9 cellular contexts compared by ENCODE assay signal in the genomic region with DNA sequence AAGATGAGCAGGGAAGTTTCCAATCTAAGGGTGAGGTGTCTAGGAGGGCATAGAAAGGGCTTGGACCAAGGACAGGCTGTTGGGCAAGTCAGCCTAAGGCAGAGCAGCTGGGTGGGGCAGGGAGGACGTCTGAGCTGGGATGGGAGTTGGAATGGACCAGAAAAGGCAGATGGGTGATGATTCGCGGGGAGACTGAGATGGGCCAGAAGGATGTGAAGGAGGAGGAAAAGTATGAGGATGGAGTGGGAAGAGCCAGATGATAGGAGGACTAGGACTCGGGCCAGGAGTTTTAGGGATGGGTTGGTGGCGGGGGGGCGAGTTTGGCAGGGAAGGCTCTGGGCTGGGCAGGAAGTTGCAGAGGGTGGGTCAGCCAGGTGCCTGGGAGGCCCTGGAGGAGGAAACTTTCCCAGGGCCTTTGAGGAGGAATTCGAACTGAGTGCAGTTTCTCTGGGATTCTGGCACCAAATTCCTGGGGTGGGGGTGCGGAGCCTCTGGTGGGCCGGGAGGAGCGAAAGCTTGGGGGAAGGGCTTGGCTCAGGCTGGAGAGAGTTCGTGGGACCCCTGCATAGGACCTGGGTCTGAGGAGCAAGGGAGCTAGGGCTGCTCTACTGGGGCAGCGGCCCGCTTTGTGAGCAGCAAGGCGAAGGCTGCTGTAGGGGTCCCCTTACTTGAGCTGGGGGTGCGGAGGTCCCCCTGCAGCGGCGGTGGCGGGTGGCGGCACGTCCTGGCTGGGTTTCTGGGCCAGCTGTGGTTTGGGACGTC. TPM values are rescaled to one million over a fixed set of nuclear protein-coding genes. Genes with fewer than 3 reads are reported as not detected.
DNase-seq lines count a peak whose midpoint lies in the region; ATAC-seq lines count a peak whose summit lies in the region.
"Had no signal": no experiment of that assay in that cellular context is flagged by ENCODE, and none has a peak within 500 bp of the region (broad histone marks: within the 10 kb centered on the region; RNA-seq: fewer than 3 reads in every experiment).

No MANE protein-coding gene starts in this region.

- H3K9ac ChIP-seq in rectal smooth muscle tissue (ENCODE audit: low read length) = no peak overlapping the region

- H3K4me3 Mint-ChIP-seq in activated naive CD8-positive, alpha-beta T cell treated with anti-CD3 and anti-CD28 coated beads for 36 hours = peak overlapping the region; percentile 67

- H3K27me3 ChIP-seq in rectal smooth muscle tissue (ENCODE audit: control insufficient read depth, insufficient read depth, low read length) = peaks cover 4% of the 10 kb centered on the region

- peak; percentile 96 for DNase-seq in ELF-1 (ENCODE audit: low read depth, low spot score)
- DNase-seq in activated naive CD8-positive, alpha-beta T cell treated with anti-CD3 and anti-CD28 coated beads for 36 hours = no peak
- peak; percentile 69 for DNase-seq in hepatic stellate cell (ENCODE audit: low spot score)
- no peak for DNase-seq in DMS53 (lab: John Stamatoyannopoulos, UW)
- DNase-seq in cerebellar cortex (ENCODE audit: low spot score) = no peak
- no peak for DNase-seq in H4 (ENCODE audit: low spot score)

- H3K36me3 Mint-ChIP-seq in activated naive CD8-positive, alpha-beta T cell treated with anti-CD3 and anti-CD28 coated beads for 36 hours = peaks cover 26% of the 10 kb centered on the region

- no peaks in the 10 kb centered on the region for H3K4me1 ChIP-seq in rectal smooth muscle tissue (ENCODE audit: control insufficient read depth, insufficient read depth, low read length)

- peaks cover 5% of the 10 kb centered on the region for H3K36me3 ChIP-seq in rectal smooth muscle tissue (ENCODE audit: control insufficient read depth, insufficient read depth, low read length)

- no peak overlapping the region for H3K27ac Mint-ChIP-seq in activated naive CD8-positive, alpha-beta T cell treated with anti-CD3 and anti-CD28 coated beads for 36 hours

- no peaks in the 10 kb centered on the region for H3K9me3 Mint-ChIP-seq in activated naive CD8-positive, alpha-beta T cell treated with anti-CD3 and anti-CD28 coated beads for 36 hours

- peaks cover 10% of the 10 kb centered on the region for H3K27me3 Mint-ChIP-seq in activated naive CD8-positive, alpha-beta T cell treated with anti-CD3 and anti-CD28 coated beads for 36 hours

- peaks cover 7% of the 10 kb centered on the region for H3K4me1 Mint-ChIP-seq in activated naive CD8-positive, alpha-beta T cell treated with anti-CD3 and anti-CD28 coated beads for 36 hours

- ATAC-seq in HG02981 (IDR thresholded peaks at IDR 0.05; ENCODE audit: unreplicated experiment) = no peak
- ATAC-seq: GM12878 had no signal

- no peak overlapping the region for H3K27ac ChIP-seq in rectal smooth muscle tissue (ENCODE audit: low read depth, low read length)

- H3K4me3 ChIP-seq in rectal smooth muscle tissue (ENCODE audit: low read length) = peak overlapping the region; percentile 4
- H3K4me3 ChIP-seq: GM12878 had no signal

RNA-seq across cellular contexts. Expression of a gene that starts 8.7 kb away (rescaled TPM):
- total RNA-seq in activated naive CD8-positive, alpha-beta T cell treated with anti-CD3 and anti-CD28 coated beads for 36 hours = 1 to 10 TPM; 2.7 to 3.2 TPM
- total RNA-seq in H4 (2014; rRNA removed; shearing (Covaris generic)) = 281 and 386 TPM in 2 replicates

RNA-seq across cellular contexts. Expression of a gene that starts 12.5 kb away (rescaled TPM):
- 10 to 100 TPM; 65.1 to 70.8 TPM for total RNA-seq in activated naive CD8-positive, alpha-beta T cell treated with anti-CD3 and anti-CD28 coated beads for 36 hours
- total RNA-seq in H4 (2014; rRNA removed; shearing (Covaris generic)) = 14.8 and 32.3 TPM in 2 replicates

RNA-seq across cellular contexts. Expression of a gene that starts 46.1 kb away (rescaled TPM):
- total RNA-seq in activated naive CD8-positive, alpha-beta T cell treated with anti-CD3 and anti-CD28 coated beads for 36 hours = 1 to 10 TPM in 1 of 2 experiments, under 1 TPM in 1; 0.91 to 1.4 TPM
- total RNA-seq in H4 (2014; rRNA removed; shearing (Covaris generic)) = not detected in 2 replicates

RNA-seq across cellular contexts. Expression of a gene that starts 56.2 kb away (rescaled TPM):
- total RNA-seq in activated naive CD8-positive, alpha-beta T cell treated with anti-CD3 and anti-CD28 coated beads for 36 hours = 1 to 10 TPM in 1 of 2 experiments, under 1 TPM in 1; 0.90 to 1.9 TPM
- total RNA-seq in H4 (2014; rRNA removed; shearing (Covaris generic)) = not detected in 2 replicates

Comparison
In these comparisons a context has a peak if more than half of its experiments do, and no peak if none do; other contexts are left out.
1. DNase-seq: peak in ELF-1 (single experiment) and hepatic stellate cell (single experiment); none in activated naive CD8-positive, alpha-beta T cell treated with anti-CD3 and anti-CD28 coated beads for 36 hours (single experiment), DMS53 (single experiment), cerebellar cortex (single experiment) and H4 (single experiment).
2. RNA of a gene that starts 8.7 kb away (total RNA-seq): 281 to 386 TPM in H4; 2.7 to 3.2 TPM in activated naive CD8-positive, alpha-beta T cell treated with anti-CD3 and anti-CD28 coated beads for 36 hours; every median in the first group is over 10 times any median in the second.